In the genomic region with DNA sequence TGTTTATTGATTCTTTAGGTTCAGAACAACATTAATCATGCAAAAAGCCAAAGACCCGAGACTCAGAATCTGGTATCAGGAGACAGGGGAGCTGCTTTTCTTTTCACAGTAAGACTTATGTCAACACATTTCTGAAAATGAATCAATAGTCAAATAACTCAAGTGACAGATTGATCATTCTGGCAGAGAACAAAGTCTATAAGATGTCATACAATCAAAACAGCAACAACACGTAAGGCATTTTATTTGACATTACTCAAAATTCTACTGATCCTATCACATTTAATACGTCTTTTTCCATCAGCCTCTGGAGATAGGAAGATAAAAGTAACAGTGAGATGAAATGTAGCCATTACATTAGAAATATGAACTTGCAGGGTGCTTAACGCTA, we compare ENCODE assay signal across 15 cellular contexts.
"Had no signal": no experiment of that assay in that cellular context is flagged by ENCODE, and none has a peak within 500 bp of the region (broad histone marks: within the 10 kb centered on the region; RNA-seq: fewer than 3 reads in every experiment).

No MANE protein-coding gene starts in this region.

- FAIRE-seq: endothelial cell of umbilical vein had no signal

- ATAC-seq: natural killer cell treated with Interleukin-12 subunit alpha and Interleukin-12 subunit beta and Interleukin-15 and Interleukin-18, amount 100 ng/mL, for 72 hours had no signal

- H3K36me3 ChIP-seq: esophagus squamous epithelium, prostate gland, right atrium auricular region, tibial nerve had no signal

- H3K27me3 ChIP-seq: right atrium auricular region, tibial nerve had no signal

- H3K9me3 ChIP-seq: esophagus squamous epithelium, prostate gland, right atrium auricular region, tibial nerve had no signal

- DNase-seq: activated CD4-positive, alpha-beta T cell treated with anti-CD3 and anti-CD28 coated beads, Interleukin-2, amount 50 U/mL, for 1 hour; activated CD8-positive, alpha-beta memory T cell treated with anti-CD3 and anti-CD28 coated beads for 24 hours; activated CD8-positive, alpha-beta memory T cell treated with anti-CD3 and anti-CD28 coated beads, Interleukin-2, amount 50 U/mL, for 48 hours; activated effector memory CD4-positive, alpha-beta T cell treated with Interleukin-2 at 50 U/mL for 16 hours; activated naive CD4-positive, alpha-beta T cell treated with anti-CD3 and anti-CD28 coated beads, Interleukin-2, amount 50 U/mL, for 16 hours; activated T-cell treated with anti-CD3 and anti-CD28 coated beads, Interleukin-2, amount 50 U/mL, for 48 hours; aorta; effector CD4-positive, alpha-beta T cell; esophagus squamous epithelium had no signal

- H3K4me3 ChIP-seq: esophagus squamous epithelium, prostate gland, right atrium auricular region, tibial nerve had no signal

- H3K4me3 Mint-ChIP-seq: natural killer cell treated with Interleukin-12 subunit alpha and Interleukin-12 subunit beta and Interleukin-15 and Interleukin-18, amount 100 ng/mL, for 72 hours; stimulated activated naive CD8-positive, alpha-beta T cell treated with anti-CD3 and anti-CD28 coated beads, Interleukin-15, Interleukin-2, amounts not matched to agents 100 ng/mL and 50 ng/mL, for 24 hours had no signal

- H3K27ac ChIP-seq: esophagus squamous epithelium, prostate gland, right atrium auricular region, tibial nerve had no signal

- H3K36me3 Mint-ChIP-seq: natural killer cell treated with Interleukin-12 subunit alpha and Interleukin-12 subunit beta and Interleukin-15 and Interleukin-18, amount 100 ng/mL, for 72 hours had no signal

- H3K9me3 Mint-ChIP-seq: stimulated activated naive CD8-positive, alpha-beta T cell treated with anti-CD3 and anti-CD28 coated beads, Interleukin-15, Interleukin-2, amounts not matched to agents 100 ng/mL and 50 ng/mL, for 24 hours had no signal

- H3K4me1 ChIP-seq: esophagus squamous epithelium, prostate gland, right atrium auricular region, tibial nerve had no signal

- H3K27ac Mint-ChIP-seq: natural killer cell treated with Interleukin-12 subunit alpha and Interleukin-12 subunit beta and Interleukin-15 and Interleukin-18, amount 100 ng/mL, for 72 hours; stimulated activated naive CD8-positive, alpha-beta T cell treated with anti-CD3 and anti-CD28 coated beads, Interleukin-15, Interleukin-2, amounts not matched to agents 100 ng/mL and 50 ng/mL, for 24 hours had no signal
